ENCODE assay signal across 8 cellular contexts in genomic region chr5:96936431-96937221, GRCh38. TPM values are rescaled to one million over a fixed set of nuclear protein-coding genes. Genes with fewer than 3 reads are reported as not detected.
DNase-seq lines count a peak whose midpoint lies in the region; ATAC-seq and TF ChIP-seq lines count a peak whose summit lies in the region.

No MANE protein-coding gene starts in this region.

- H3K4me1 Mint-ChIP-seq in glutamatergic neuron (ENCODE audit: low read depth, unreplicated experiment), result peaks cover 25% of the 10 kb centered on the region

- TF ChIP-seq EP300 in upper lobe of left lung (IDR thresholded peaks at IDR 0.05), result no peak

- H4K20me1 ChIP-seq in osteoblast (ENCODE audit: insufficient read depth, low read length), result peaks cover 29% of the 10 kb centered on the region

- H3K4me3 Mint-ChIP-seq in glutamatergic neuron (ENCODE audit: unreplicated experiment), result peak overlapping the region; percentile 88

- peak overlapping the region; percentile 100 for H3K4me2 ChIP-seq in osteoblast (ENCODE audit: insufficient read depth, low read length)

- peak; percentile 18 to 58 (median 41) for DNase-seq in NCI-H1417 (lab: John Stamatoyannopoulos, UW)
- no peak for DNase-seq in NCI-H1417 treated with DMSO at 0.1 percent for 48 hours (lab: John Stamatoyannopoulos, UW)
- peak; percentile 61 for DNase-seq in RKO (ENCODE audit: low spot score)
- peak; percentile 18 for DNase-seq in activated gamma-delta T cell (lab: John Stamatoyannopoulos, UW)
- DNase-seq in glutamatergic neuron, result peak; percentile 31
- DNase-seq in osteoblast (ENCODE audit: insufficient read length, low spot score, missing footprints), result peak; percentile 66
- DNase-seq in upper lobe of left lung, result peak in 1 of 2 donors; percentile 56

- H3K27ac Mint-ChIP-seq in glutamatergic neuron (ENCODE audit: unreplicated experiment), result peak overlapping the region; percentile 46

- peak overlapping the region; percentile 91 for H3K4me3 ChIP-seq in osteoblast (ENCODE audit: insufficient read depth, low read length)
- peak overlapping the region; percentile 69 to 94 (median 80) for H3K4me3 ChIP-seq in upper lobe of left lung

- WGBS in upper lobe of left lung, 2 donors, result 0% methylated on average over 6 to 27 of the region's 27 CpGs

- H3K27ac ChIP-seq in osteoblast (ENCODE audit: low read depth, low read length), result peak overlapping the region; percentile 72
- H3K27ac ChIP-seq in upper lobe of left lung, result peak overlapping the region; percentile 95 to 99 (median 96)

- H3K36me3 Mint-ChIP-seq in glutamatergic neuron (ENCODE audit: unreplicated experiment), result no peaks in the 10 kb centered on the region

- H3K4me1 ChIP-seq in osteoblast (ENCODE audit: insufficient read depth, low read length) (peaks cover 45% of the 10 kb centered on the region), upper lobe of left lung (peaks cover 27 to 39% (median 31%) of the 10 kb centered on the region in 4 donors)

- no peaks in the 10 kb centered on the region for H3K9me3 ChIP-seq in osteoblast (ENCODE audit: low read depth, low read length)
- no peaks in the 10 kb centered on the region for H3K9me3 ChIP-seq in upper lobe of left lung

- peaks cover 13% of the 10 kb centered on the region for H3K27me3 Mint-ChIP-seq in glutamatergic neuron (ENCODE audit: unreplicated experiment)

- H3K36me3 ChIP-seq in osteoblast (ENCODE audit: insufficient read depth, low read length) (no peaks in the 10 kb centered on the region), upper lobe of left lung (no peaks in the 10 kb centered on the region)

- H3K27me3 ChIP-seq in osteoblast (ENCODE audit: insufficient read depth, low read length) (no peaks in the 10 kb centered on the region), upper lobe of left lung (no peaks in the 10 kb centered on the region)

- no peak for TF ChIP-seq CTCF in glutamatergic neuron (IDR thresholded peaks at IDR 0.05; ENCODE audit: partially characterized antibody, unreplicated experiment)
- TF ChIP-seq CTCF in osteoblast (IDR thresholded peaks at IDR 0.05; ENCODE audit: extremely low read depth, low read depth, low read length), result no peak
- TF ChIP-seq CTCF in upper lobe of left lung (IDR thresholded peaks at IDR 0.05), result no peak

- no peak for TF ChIP-seq POLR2A in upper lobe of left lung (IDR thresholded peaks at IDR 0.05)

- H3K79me2 ChIP-seq in osteoblast (ENCODE audit: insufficient read depth, low read length), result peaks cover 56% of the 10 kb centered on the region

- peaks cover 10% of the 10 kb centered on the region for H3K9me3 Mint-ChIP-seq in glutamatergic neuron (ENCODE audit: unreplicated experiment)

- H2AFZ ChIP-seq in osteoblast (ENCODE audit: low read length), result peak overlapping the region; percentile 84

- peak; percentile 29 for ATAC-seq in HG02885 (IDR thresholded peaks at IDR 0.05; ENCODE audit: poor library complexity, unreplicated experiment)
- peak in 1 of 2 donors; percentile 1 for ATAC-seq in upper lobe of left lung (ENCODE audit: low FRiP score in 2 of 2)

RNA-seq across cellular contexts. Expression of gene LNPEP, which starts 0.7 kb away (rescaled TPM):
- 9.3 TPM for total RNA-seq in glutamatergic neuron (ENCODE audit: unreplicated experiment)
- 44.9 and 53.6 TPM in 2 replicates for total RNA-seq in osteoblast
- 10 to 100 TPM; 28.9 to 67.2 (median 42.7) TPM for total RNA-seq in upper lobe of left lung
